Comparison of ENCODE assay signal across 1 cellular context in genomic region chr1:75677964-75678363, GRCh38.
A peak's percentile ranks its signal among the peaks of the same experiment; 100 is the strongest.
TF ChIP-seq lines count a peak whose summit lies in the region.

No MANE protein-coding gene starts in this region.

TF ChIP-seq in HepG2, 621 proteins besides CTCF, POLR2A, EP300 and RAD21 (continued from another document):
- peak; percentile 20; the same call in 1 of the 2 replicates for TF ChIP-seq ARID4A (CRISPR knock-in tag; IDR thresholded peaks at IDR 0.05; ENCODE audit: borderline replicate concordance)
- peak; percentile 68 for TF ChIP-seq FOXA3 (CRISPR knock-in tag; IDR thresholded peaks at IDR 0.05)
- TF ChIP-seq ZNF747 (CRISPR knock-in tag; IDR thresholded peaks at IDR 0.05; ENCODE audit: borderline replicate concordance) = 0 out of 2 replicates have a peak, but pooled peaks have one; percentile 31
